9 cellular contexts compared by ENCODE assay signal in the genomic region with DNA sequence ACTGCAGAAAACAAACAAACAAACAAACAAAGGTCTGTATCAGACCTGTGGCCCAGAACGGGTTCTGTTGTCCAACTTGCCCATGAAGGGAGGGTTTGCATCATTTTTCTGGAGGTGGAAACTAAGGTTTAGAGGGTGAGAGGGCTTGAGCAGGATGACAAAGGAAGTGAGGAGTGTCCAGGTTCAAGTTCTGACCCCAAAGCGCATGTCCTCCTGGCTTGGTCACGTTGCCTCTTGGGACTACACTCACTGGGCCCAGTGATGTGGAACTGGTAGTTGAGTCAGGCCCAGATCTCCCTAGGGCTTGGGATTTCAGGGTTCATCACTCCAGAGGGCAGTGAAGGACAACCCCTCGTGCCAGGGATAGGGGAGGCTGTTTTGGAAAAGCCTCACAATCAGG.
DNase-seq lines count a peak whose midpoint lies in the region; ATAC-seq lines count a peak whose summit lies in the region.
"Had no signal": no experiment of that assay in that cellular context is flagged by ENCODE, and none has a peak within 500 bp of the region (broad histone marks: within the 10 kb centered on the region; RNA-seq: fewer than 3 reads in every experiment).

No MANE protein-coding gene starts in this region.

- peaks cover 30% of the 10 kb centered on the region for H3K36me3 Mint-ChIP-seq in T-helper 2 cell treated with Interferon-gamma antibody and Interleukin-4, amounts not matched to agents 5 μg/mL and 100 μg/mL, for 36 hours (ENCODE audit: low read depth)
- peaks cover 2% of the 10 kb centered on the region for H3K36me3 Mint-ChIP-seq in activated naive CD8-positive, alpha-beta T cell

- H3K27me3 Mint-ChIP-seq in T-helper 2 cell treated with Interferon-gamma antibody and Interleukin-4, amounts not matched to agents 5 μg/mL and 100 μg/mL, for 36 hours (ENCODE audit: low read depth) = no peaks in the 10 kb centered on the region
- H3K27me3 Mint-ChIP-seq in activated naive CD8-positive, alpha-beta T cell = no peaks in the 10 kb centered on the region

- no peak for ATAC-seq in HG03342 (IDR thresholded peaks at IDR 0.05; ENCODE audit: unreplicated experiment)

- H3K4me1 Mint-ChIP-seq in T-helper 2 cell treated with Interferon-gamma antibody and Interleukin-4, amounts not matched to agents 5 μg/mL and 100 μg/mL, for 36 hours (ENCODE audit: low read depth) = peaks cover 60% of the 10 kb centered on the region
- peaks cover 76% of the 10 kb centered on the region for H3K4me1 Mint-ChIP-seq in activated naive CD8-positive, alpha-beta T cell (ENCODE audit: low read depth)

- peak overlapping the region; percentile 97 for H3K27ac Mint-ChIP-seq in T-helper 2 cell treated with Interferon-gamma antibody and Interleukin-4, amounts not matched to agents 5 μg/mL and 100 μg/mL, for 36 hours
- H3K27ac Mint-ChIP-seq in activated naive CD8-positive, alpha-beta T cell = peak overlapping the region; percentile 90

- DNase-seq in T-helper 2 cell treated with Interferon-gamma antibody and Interleukin-4, amounts not matched to agents 5 μg/mL and 100 μg/mL, for 36 hours (ENCODE audit: low spot score) = no peak
- no peak for DNase-seq in T-helper 2 cell
- DNase-seq in kidney tubule cell (ENCODE audit: low spot score) = peak; percentile 86
- no peak for DNase-seq in substantia nigra (lab: John Stamatoyannopoulos, UW)
- no peak for DNase-seq in superior temporal gyrus (ENCODE audit: extremely low spot score)
- DNase-seq in NCI-H510A (lab: John Stamatoyannopoulos, UW) = no peak
- DNase-seq: NCI-H1105 treated with DMSO at 0.1 percent for 48 hours had no signal

- H3K4me3 Mint-ChIP-seq in T-helper 2 cell treated with Interferon-gamma antibody and Interleukin-4, amounts not matched to agents 5 μg/mL and 100 μg/mL, for 36 hours = peak overlapping the region; percentile 90
- H3K4me3 Mint-ChIP-seq in activated naive CD8-positive, alpha-beta T cell = peak overlapping the region; percentile 90

- H3K27ac ChIP-seq in substantia nigra (ENCODE audit: low read depth, low read length, poor library complexity, severe bottlenecking) = peak overlapping the region; percentile 97

- no peaks in the 10 kb centered on the region for H3K9me3 Mint-ChIP-seq in T-helper 2 cell treated with Interferon-gamma antibody and Interleukin-4, amounts not matched to agents 5 μg/mL and 100 μg/mL, for 36 hours
- no peaks in the 10 kb centered on the region for H3K9me3 Mint-ChIP-seq in activated naive CD8-positive, alpha-beta T cell (ENCODE audit: low read depth)
